20 cellular contexts compared by ENCODE assay signal in the genomic region with DNA sequence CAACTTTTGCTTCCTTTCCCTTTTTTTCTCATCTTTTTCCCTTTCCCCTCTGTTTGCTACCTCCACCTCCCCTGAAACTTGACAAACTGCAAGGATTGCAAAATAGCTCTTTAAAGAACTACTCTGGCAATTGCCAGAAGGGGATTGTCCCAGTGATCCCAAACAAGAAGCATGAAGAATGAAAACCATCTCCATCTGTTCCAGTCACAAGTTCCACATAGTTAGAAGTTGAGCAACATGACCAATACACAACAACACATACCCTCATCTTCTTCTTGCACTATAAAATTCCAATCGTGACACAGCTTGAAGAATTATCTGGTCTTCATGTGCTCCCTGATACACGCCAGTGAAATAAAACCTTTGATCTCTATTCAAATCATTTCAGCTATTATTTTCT.
"Had no signal": no experiment of that assay in that cellular context is flagged by ENCODE, and none has a peak within 500 bp of the region (broad histone marks: within the 10 kb centered on the region; RNA-seq: fewer than 3 reads in every experiment).

No MANE protein-coding gene starts in this region.

- H3K4me1 ChIP-seq: foreskin keratinocyte, lower lobe of right lung, neural progenitor cell, tibial nerve, vagina had no signal

- H3K4me1 Mint-ChIP-seq: activated naive CD8-positive, alpha-beta T cell treated with anti-CD3 and anti-CD28 coated beads, Interleukin-2, amount 50 U/mL, for 24 hours; activated T-helper 17 cell treated with anti-CD3 and anti-CD28 coated beads, Interleukin-2, amount 50 U/mL, for 72 hours; immature natural killer cell; neural progenitor cell; stimulated activated naive B cell treated with anti-CD40 and anti-IgM and Interleukin-4, amounts not matched to agents 10 μg/mL and 1 μg/mL and 100 μg/mL, for 72 hours had no signal

- H3K27ac ChIP-seq: foreskin keratinocyte, lower lobe of right lung, neural progenitor cell, ovary, skin epidermis, tibial nerve, vagina had no signal

- H3K27me3 Mint-ChIP-seq: stimulated activated naive B cell treated with anti-CD40 and anti-IgM and Interleukin-4, amounts not matched to agents 10 μg/mL and 1 μg/mL and 100 μg/mL, for 72 hours had no signal

- H3K4me3 Mint-ChIP-seq: activated naive CD4-positive, alpha-beta T cell treated with anti-CD3 and anti-CD28 coated beads for 36 hours; activated naive CD8-positive, alpha-beta T cell treated with anti-CD3 and anti-CD28 coated beads, Interleukin-2, amount 50 U/mL, for 24 hours; activated T-helper 17 cell treated with anti-CD3 and anti-CD28 coated beads, Interleukin-2, amount 50 U/mL, for 72 hours; immature natural killer cell; neural progenitor cell; stimulated activated naive B cell treated with anti-CD40 and anti-IgM and Interleukin-4, amounts not matched to agents 10 μg/mL and 1 μg/mL and 100 μg/mL, for 72 hours had no signal

- H3K9me3 ChIP-seq: lower lobe of right lung, ovary, tibial nerve, vagina had no signal

- H3K27me3 ChIP-seq: neural progenitor cell, ovary, tibial nerve, vagina had no signal

- H3K9me3 Mint-ChIP-seq: activated naive CD4-positive, alpha-beta T cell treated with anti-CD3 and anti-CD28 coated beads for 36 hours; activated naive CD8-positive, alpha-beta T cell treated with anti-CD3 and anti-CD28 coated beads, Interleukin-2, amount 50 U/mL, for 24 hours; activated T-helper 17 cell treated with anti-CD3 and anti-CD28 coated beads, Interleukin-2, amount 50 U/mL, for 72 hours; neural progenitor cell; stimulated activated naive B cell treated with anti-CD40 and anti-IgM and Interleukin-4, amounts not matched to agents 10 μg/mL and 1 μg/mL and 100 μg/mL, for 72 hours had no signal

- DNase-seq: activated CD4-positive, CD25-positive, alpha-beta regulatory T cell treated with anti-CD3 and anti-CD28 coated beads, Interleukin-2, amount 50 U/mL, for 72 hours; activated naive CD4-positive, alpha-beta T cell treated with anti-CD3 and anti-CD28 coated beads for 36 hours; activated naive CD8-positive, alpha-beta T cell treated with anti-CD3 and anti-CD28 coated beads, Interleukin-2, amount 50 U/mL, for 24 hours; erythroblast; foreskin keratinocyte; head of caudate nucleus; immature natural killer cell; left cardiac atrium; lower lobe of right lung; ovary; stimulated activated CD4-positive, alpha-beta T cell treated with anti-CD3 and anti-CD28 coated beads, Interleukin-15, amount 100 ng/mL, for 24 hours; stimulated activated CD4-positive, alpha-beta T cell treated with anti-CD3 and anti-CD28 coated beads, Interleukin-4, amount 100 ng/mL, for 1 hour; stimulated activated naive B cell treated with anti-CD40 and anti-IgM and Interleukin-4, amounts not matched to agents 10 μg/mL and 1 μg/mL and 100 μg/mL, for 72 hours; T-helper 1 cell; T1000 had no signal

- H3K9ac ChIP-seq: neural progenitor cell had no signal

- H3K4me3 ChIP-seq: lower lobe of right lung, neural progenitor cell, ovary, skin epidermis, tibial nerve, vagina had no signal

- ATAC-seq: activated naive CD8-positive, alpha-beta T cell treated with anti-CD3 and anti-CD28 coated beads, Interleukin-2, amount 50 U/mL, for 24 hours; activated T-helper 17 cell treated with anti-CD3 and anti-CD28 coated beads, Interleukin-2, amount 50 U/mL, for 72 hours; foreskin keratinocyte; left cardiac atrium; stimulated activated naive B cell treated with anti-CD40 and anti-IgM and Interleukin-4, amounts not matched to agents 10 μg/mL and 1 μg/mL and 100 μg/mL, for 72 hours had no signal

- H3K36me3 ChIP-seq: lower lobe of right lung, neural progenitor cell, ovary, tibial nerve, vagina had no signal

- H3K27ac Mint-ChIP-seq: activated naive CD4-positive, alpha-beta T cell treated with anti-CD3 and anti-CD28 coated beads for 36 hours; activated naive CD8-positive, alpha-beta T cell treated with anti-CD3 and anti-CD28 coated beads, Interleukin-2, amount 50 U/mL, for 24 hours; activated T-helper 17 cell treated with anti-CD3 and anti-CD28 coated beads, Interleukin-2, amount 50 U/mL, for 72 hours; immature natural killer cell; neural progenitor cell; stimulated activated naive B cell treated with anti-CD40 and anti-IgM and Interleukin-4, amounts not matched to agents 10 μg/mL and 1 μg/mL and 100 μg/mL, for 72 hours had no signal

- H3K36me3 Mint-ChIP-seq: immature natural killer cell; neural progenitor cell; stimulated activated naive B cell treated with anti-CD40 and anti-IgM and Interleukin-4, amounts not matched to agents 10 μg/mL and 1 μg/mL and 100 μg/mL, for 72 hours had no signal
